ENCODE assay signal across 28 cellular contexts in the genomic region with DNA sequence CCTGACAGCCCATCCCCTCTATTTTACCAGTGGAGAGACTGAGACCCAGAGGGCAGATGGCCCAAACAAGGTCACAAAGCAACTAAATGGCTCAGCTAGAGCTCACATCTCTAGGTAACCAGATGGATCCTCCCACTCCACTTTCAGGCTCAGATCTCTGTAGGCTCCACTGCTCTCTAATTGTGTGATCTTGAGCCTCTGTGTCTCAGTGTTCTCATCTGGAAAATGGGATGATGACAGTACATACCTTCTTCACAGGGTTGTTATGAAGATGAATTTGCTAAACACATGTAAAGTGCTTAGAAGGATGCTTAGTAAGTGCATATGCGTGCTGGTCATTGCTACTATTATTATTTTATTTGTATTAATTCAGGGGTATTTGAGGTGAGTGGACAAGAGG. TPM values are rescaled to one million over a fixed set of nuclear protein-coding genes. Genes with fewer than 3 reads are reported as not detected.
"Had no signal": no experiment of that assay in that cellular context is flagged by ENCODE, and none has a peak within 500 bp of the region (broad histone marks: within the 10 kb centered on the region; RNA-seq: fewer than 3 reads in every experiment).

No MANE protein-coding gene starts in this region.

- H3K27me3 ChIP-seq: esophagus muscularis mucosa, foreskin keratinocyte, gastroesophageal sphincter, heart left ventricle, hepatocyte, left lung, neutrophil, tibial nerve, upper lobe of left lung had no signal

- H3K27ac Mint-ChIP-seq: progenitor cell of endocrine pancreas had no signal

- H3K36me3 ChIP-seq: esophagus muscularis mucosa, gastroesophageal sphincter, heart left ventricle, left lung, thoracic aorta, tibial nerve, upper lobe of left lung had no signal

- H3K9ac ChIP-seq: parathyroid adenoma had no signal

- H3K4me3 ChIP-seq: coronary artery, esophagus muscularis mucosa, gastroesophageal sphincter, heart left ventricle, hepatocyte, left lung, smooth muscle cell, thoracic aorta, tibial nerve, upper lobe of left lung had no signal

- H3K36me3 Mint-ChIP-seq: naive thymus-derived CD4-positive, alpha-beta T cell had no signal

- ATAC-seq: foreskin keratinocyte; gastroesophageal sphincter; heart left ventricle; left lung; naive thymus-derived CD4-positive, alpha-beta T cell; sciatic nerve; stimulated activated naive CD8-positive, alpha-beta T cell treated with anti-CD3 and anti-CD28 coated beads, Interleukin-15, Interleukin-2, amounts not matched to agents 100 U/mL and 50 U/mL, for 24 hours had no signal

- H3K4me2 ChIP-seq: hepatocyte, smooth muscle cell had no signal

- H3K9me3 ChIP-seq: esophagus muscularis mucosa, gastroesophageal sphincter, heart left ventricle, left lung, neutrophil, thoracic aorta, tibial nerve, upper lobe of left lung had no signal

- DNase-seq: dermis blood vessel endothelial cell; effector memory CD4-positive, alpha-beta T cell; foreskin keratinocyte; kidney; left lung; mesendoderm; midbrain; naive thymus-derived CD4-positive, alpha-beta T cell; stimulated activated CD4-positive, alpha-beta T cell treated with anti-CD3 and anti-CD28 coated beads, Interleukin-12 subunit alpha, Interleukin-12 subunit beta, amount 100 ng/mL, for 4 hours; stimulated activated CD4-positive, alpha-beta T cell treated with anti-CD3 and anti-CD28 coated beads, Interleukin-1b, Interleukin-23, amount 100 ng/mL, for 48 hours; stimulated activated CD4-positive, alpha-beta T cell treated with anti-CD3 and anti-CD28 coated beads, Interleukin-4, amount 100 ng/mL, for 1 hour; stimulated activated CD8-positive, alpha-beta memory T cell treated with anti-CD3 and anti-CD28 coated beads, Interleukin-4, amount 100 ng/mL, for 48 hours; stimulated activated naive CD8-positive, alpha-beta T cell treated with anti-CD3 and anti-CD28 coated beads, Interleukin-15, Interleukin-2, amounts not matched to agents 100 U/mL and 50 U/mL, for 24 hours; upper lobe of left lung had no signal

- H3K27ac ChIP-seq: coronary artery, esophagus muscularis mucosa, foreskin keratinocyte, gastroesophageal sphincter, heart left ventricle, hepatocyte, left lung, neutrophil, parathyroid adenoma, thoracic aorta, tibial nerve, upper lobe of left lung had no signal

- H3K4me1 ChIP-seq: foreskin keratinocyte had no signal

RNA-seq across cellular contexts. Expression of a gene that starts 40.5 kb away (rescaled TPM):
- total RNA-seq: epithelial cell of proximal tubule, foreskin keratinocyte, hepatocyte, lung microvascular endothelial cell, progenitor cell of endocrine pancreas, smooth muscle cell had no signal
